In genomic region chr12:49232940-49233841, GRCh38 we compare ENCODE assay signal across 8 cellular contexts. TPM values are rescaled to one million over a fixed set of nuclear protein-coding genes. Genes with fewer than 3 reads are reported as not detected.
DNase-seq lines count a peak whose midpoint lies in the region; ATAC-seq and TF ChIP-seq lines count a peak whose summit lies in the region.

No MANE protein-coding gene starts in this region.

- H3K4me2 ChIP-seq in BLaER1 (peak overlapping the region; percentile 98), Loucy (ENCODE audit: low read depth, low read length, poor library complexity, severe bottlenecking) (peak overlapping the region; percentile 76)

- H3K4me3 Mint-ChIP-seq in T-cell (peak overlapping the region; percentile 36 to 86 (median 69)), neural crest cell (peak overlapping the region; percentile 75)

- no peaks in the 10 kb centered on the region for H3K9me2 ChIP-seq in Loucy (replicated peaks; ENCODE audit: low read depth, low read length)

- no peaks in the 10 kb centered on the region for H3K9me3 Mint-ChIP-seq in T-cell
- H3K9me3 Mint-ChIP-seq in neural crest cell, result no peaks in the 10 kb centered on the region

- H3F3A ChIP-seq in Loucy (ENCODE audit: low read depth), result no peaks in the 10 kb centered on the region

- no peaks in the 10 kb centered on the region for H3K27me3 ChIP-seq in BLaER1
- no peaks in the 10 kb centered on the region for H3K27me3 ChIP-seq in Loucy (ENCODE audit: insufficient read depth, low read length, poor library complexity, severe bottlenecking)

- peak overlapping the region; percentile 89 for H3K27ac ChIP-seq in BLaER1

- H3K4me3 ChIP-seq in BLaER1 (peak overlapping the region; percentile 71), Loucy (ENCODE audit: low read length, poor library complexity, severe bottlenecking) (peak overlapping the region; percentile 86), foreskin fibroblast (ENCODE audit: low read depth in 1 of 2, low read length in 2 of 2) (peak overlapping the region; percentile 0 to 25)

- peak overlapping the region; percentile 80 for H3K9ac ChIP-seq in BLaER1
- H3K9ac ChIP-seq in Loucy (ENCODE audit: low read depth, low read length, poor library complexity, severe bottlenecking), result peak overlapping the region; percentile 82

- POLR2A ChIA-PET in T-cell (lab: Charles Lee), result interaction anchor here (0.6 kb wide), 2 partner anchors 88 to 432 kb away, joined by 9 to 14 read pairs; no protein-coding TSS in a partner anchor

- no peak for TF ChIP-seq CTCF in Loucy (conservative IDR thresholded peaks at IDR 0.05; ENCODE audit: low read length)
- peak; percentile 15 for TF ChIP-seq CTCF in foreskin fibroblast (IDR thresholded peaks at IDR 0.05; ENCODE audit: low read depth, low read length)
- TF ChIP-seq CTCF in neural crest cell (conservative IDR thresholded peaks at IDR 0.05), result no peak
- TF ChIP-seq CTCF in GM10266 (IDR thresholded peaks at IDR 0.05; ENCODE audit: control insufficient read depth, insufficient read depth, low read depth, missing control alignments), result no peak

- H3K9me3 ChIP-seq in BLaER1, result no peaks in the 10 kb centered on the region
- H3K9me3 ChIP-seq in Loucy (ENCODE audit: insufficient read depth, low read depth, low read length), result no peaks in the 10 kb centered on the region

- H3K4me1 Mint-ChIP-seq in T-cell, result peaks cover 5 to 16% (median 7%) of the 10 kb centered on the region in 3 donors
- peaks cover 51% of the 10 kb centered on the region for H3K4me1 Mint-ChIP-seq in neural crest cell

- peak overlapping the region; percentile 86; the same call in 1 of the 2 replicates for H2AFZ ChIP-seq in Loucy (ENCODE audit: low read length)

- H3K79me2 ChIP-seq in Loucy (ENCODE audit: insufficient read depth, low read length), result no peaks in the 10 kb centered on the region

- CTCF ChIA-PET in T-cell (lab: Charles Lee), result interaction anchor here in 1 of 2 donors (0.6 to 1.0 kb wide), 2 partner anchors 56 to 110 kb away, joined by 4 to 6 read pairs; no protein-coding TSS in a partner anchor

- no peak for DNase-seq in T-cell
- DNase-seq in foreskin fibroblast, result peak in 1 of 2 donors; percentile 55
- DNase-seq in neural crest cell (ENCODE audit: low read depth, low spot score), result peak; percentile 64
- no peak for DNase-seq in GM10266 (ENCODE audit: extremely low spot score)
- no peak for DNase-seq in activated CD4-positive, alpha-beta T cell treated with anti-CD3 and anti-CD28 coated beads for 1 hour

- H3K27me3 Mint-ChIP-seq in T-cell (no peaks in the 10 kb centered on the region), neural crest cell (ENCODE audit: low read depth) (no peaks in the 10 kb centered on the region)

- H3K36me3 ChIP-seq in BLaER1 (no peaks in the 10 kb centered on the region), Loucy (ENCODE audit: insufficient read depth, low read length) (no peaks in the 10 kb centered on the region)

- H3K4me1 ChIP-seq in BLaER1 (peaks cover 25% of the 10 kb centered on the region), Loucy (ENCODE audit: insufficient read depth, low read length, poor library complexity, severe bottlenecking) (peaks cover 9% of the 10 kb centered on the region)

- ATAC-seq in T-cell (replicated peaks in 1 of 4), result no peak
- no peak for ATAC-seq in GM18517 (IDR thresholded peaks at IDR 0.05; ENCODE audit: unreplicated experiment)

- H3K27ac Mint-ChIP-seq in T-cell (peak overlapping the region; percentile 16 to 73), neural crest cell (ENCODE audit: unreplicated experiment) (peak overlapping the region; percentile 99)

- H3K36me3 Mint-ChIP-seq in T-cell (no peaks in the 10 kb centered on the region), neural crest cell (ENCODE audit: low read depth) (no peaks in the 10 kb centered on the region)

- H4K20me1 ChIP-seq in BLaER1, result no peaks in the 10 kb centered on the region
- no peaks in the 10 kb centered on the region for H4K20me1 ChIP-seq in Loucy (ENCODE audit: insufficient read depth, low read length, poor library complexity, severe bottlenecking)

RNA-seq across cellular contexts. Expression of gene TUBA1C, which starts 31.7 kb away (rescaled TPM):
- 10 to 100 TPM; 16.4 to 53.7 (median 48.4) TPM for total RNA-seq in T-cell
- total RNA-seq in neural crest cell, result 203 and 208 TPM in 2 replicates

RNA-seq across cellular contexts. Expression of gene TUBA1A, which starts 44.3 kb away (rescaled TPM):
- total RNA-seq in T-cell, result 100 to 1,000 TPM in 3 of 5 donors, 10 to 100 TPM in 2; 89.3 to 310 (median 100) TPM
- 1,729 and 1,742 TPM in 2 replicates for total RNA-seq in neural crest cell

Comparison
In these comparisons a context has a peak if more than half of its experiments do, and no peak if none do; other contexts are left out.
1. H3K4me3 ChIP-seq: peak in every context shown above with its lines; median percentile 86 in Loucy; 71 in BLaER1; 12 in foreskin fibroblast.